In genomic region chr17:49957350-49957749, GRCh38 we compare ENCODE assay signal across 34 cellular contexts. TPM values are rescaled to one million over a fixed set of nuclear protein-coding genes. Genes with fewer than 3 reads are reported as not detected.
"Had no signal": no experiment of that assay in that cellular context is flagged by ENCODE, and none has a peak within 500 bp of the region (broad histone marks: within the 10 kb centered on the region; RNA-seq: fewer than 3 reads in every experiment).

No MANE protein-coding gene starts in this region.

- H3K27ac ChIP-seq: neural progenitor cell, ovary, parathyroid adenoma, psoas muscle, skin epidermis, spleen, suprapubic skin, testis, tibial artery, transverse colon, upper lobe of right lung, uterus had no signal

- H3K9me3 Mint-ChIP-seq: natural killer cell; nephron; neural progenitor cell; stimulated activated memory B cell treated with anti-CD40 and anti-IgM and Interleukin-4, amounts not matched to agents 10 μg/mL and 1 μg/mL and 100 μg/mL, for 72 hours; stimulated activated naive CD8-positive, alpha-beta T cell treated with anti-CD3 and anti-CD28 coated beads, Interleukin-15, amount 100 ng/mL, for 72 hours; type B pancreatic cell had no signal

- H3K4me3 Mint-ChIP-seq: natural killer cell; nephron; neural progenitor cell; stimulated activated memory B cell treated with anti-CD40 and anti-IgM and Interleukin-4, amounts not matched to agents 10 μg/mL and 1 μg/mL and 100 μg/mL, for 72 hours; stimulated activated naive CD8-positive, alpha-beta T cell treated with anti-CD3 and anti-CD28 coated beads, Interleukin-15, amount 100 ng/mL, for 72 hours; type B pancreatic cell had no signal

- H3K36me3 ChIP-seq: neural progenitor cell, ovary, spleen, suprapubic skin, tibial artery, transverse colon, upper lobe of right lung, uterus had no signal

- H2AFZ ChIP-seq: neural progenitor cell, parathyroid adenoma had no signal

- H3K27ac Mint-ChIP-seq: natural killer cell; nephron; neural progenitor cell; progenitor cell of endocrine pancreas; stimulated activated memory B cell treated with anti-CD40 and anti-IgM and Interleukin-4, amounts not matched to agents 10 μg/mL and 1 μg/mL and 100 μg/mL, for 72 hours; stimulated activated naive CD8-positive, alpha-beta T cell treated with anti-CD3 and anti-CD28 coated beads, Interleukin-15, amount 100 ng/mL, for 72 hours; type B pancreatic cell had no signal

- H3K27me3 ChIP-seq: ovary, testis had no signal

- ATAC-seq: natural killer cell; psoas muscle; right cardiac atrium; sciatic nerve; stimulated activated memory B cell treated with anti-CD40 and anti-IgM and Interleukin-4, amounts not matched to agents 10 μg/mL and 1 μg/mL and 100 μg/mL, for 72 hours; stimulated activated naive CD8-positive, alpha-beta T cell treated with anti-CD3 and anti-CD28 coated beads, Interleukin-15, amount 100 ng/mL, for 72 hours; stimulated activated naive CD8-positive, alpha-beta T cell treated with anti-CD3 and anti-CD28 coated beads, Interleukin-15, Interleukin-2, amounts not matched to agents 100 U/mL and 50 U/mL, for 24 hours; upper lobe of right lung had no signal

- H3K9ac ChIP-seq: neural progenitor cell, parathyroid adenoma had no signal

- H3K4me2 ChIP-seq: neural progenitor cell, smooth muscle cell had no signal

- H3K4me3 ChIP-seq: neural progenitor cell, ovary, psoas muscle, skin epidermis, smooth muscle cell, spleen, suprapubic skin, testis, tibial artery, transverse colon, upper lobe of right lung, uterus had no signal

- H3K36me3 Mint-ChIP-seq: natural killer cell; neural progenitor cell; stimulated activated memory B cell treated with anti-CD40 and anti-IgM and Interleukin-4, amounts not matched to agents 10 μg/mL and 1 μg/mL and 100 μg/mL, for 72 hours; type B pancreatic cell had no signal

- H3K9me3 ChIP-seq: ovary, psoas muscle, spleen, suprapubic skin, testis, tibial artery, transverse colon, upper lobe of right lung, uterus had no signal

- H3K4me1 ChIP-seq: neural progenitor cell, parathyroid adenoma, psoas muscle, tibial artery, transverse colon, upper lobe of right lung, uterus had no signal

- H3K79me2 ChIP-seq: parathyroid adenoma had no signal

- DNase-seq: natural killer cell; occipital lobe; ovary; posterior cingulate gyrus; psoas muscle; spleen; stimulated activated CD4-positive, alpha-beta T cell treated with anti-CD3 and anti-CD28 coated beads, Interleukin-12 subunit alpha, Interleukin-12 subunit beta, amount 100 ng/mL, for 4 hours; stimulated activated CD4-positive, alpha-beta T cell treated with anti-CD3 and anti-CD28 coated beads, Interleukin-1b, Interleukin-23, amount 100 ng/mL, for 48 hours; stimulated activated CD4-positive, alpha-beta T cell treated with anti-CD3 and anti-CD28 coated beads, Interleukin-4, amount 100 ng/mL, for 1 hour; stimulated activated CD4-positive, alpha-beta T cell treated with anti-CD3 and anti-CD28 coated beads, Interleukin-4, amount 100 ng/mL, for 4 hours; stimulated activated CD8-positive, alpha-beta memory T cell treated with anti-CD3 and anti-CD28 coated beads, Interleukin-4, amount 100 ng/mL, for 48 hours; stimulated activated naive CD4-positive, alpha-beta T cell; stimulated activated naive CD8-positive, alpha-beta T cell treated with anti-CD3 and anti-CD28 coated beads, Interleukin-15, amount 100 ng/mL, for 72 hours; stimulated activated naive CD8-positive, alpha-beta T cell treated with anti-CD3 and anti-CD28 coated beads, Interleukin-15, Interleukin-2, amounts not matched to agents 100 U/mL and 50 U/mL, for 24 hours; substantia nigra; testis; tibial artery; transverse colon; upper lobe of right lung; uterus had no signal

- H3K4me1 Mint-ChIP-seq: stimulated activated memory B cell treated with anti-CD40 and anti-IgM and Interleukin-4, amounts not matched to agents 10 μg/mL and 1 μg/mL and 100 μg/mL, for 72 hours; stimulated activated naive CD8-positive, alpha-beta T cell treated with anti-CD3 and anti-CD28 coated beads, Interleukin-15, amount 100 ng/mL, for 72 hours had no signal

RNA-seq across cellular contexts. Expression of gene DLX4, which starts 11.6 kb away (rescaled TPM):
- total RNA-seq: occipital lobe, psoas muscle, sciatic nerve, smooth muscle cell, transverse colon, urinary bladder, uterus had no signal
- polyA plus RNA-seq: neural cell, ovary, psoas muscle had no signal

RNA-seq across cellular contexts. Expression of gene DLX3, which starts 37.7 kb away (rescaled TPM):
- total RNA-seq: natural killer cell, occipital lobe, psoas muscle, renal cortical epithelial cell, spleen, transverse colon, urinary bladder had no signal
- polyA plus RNA-seq: neural cell had no signal
